36 cellular contexts compared by ENCODE assay signal in genomic region chr11:28677719-28678118, GRCh38.
"Had no signal": no experiment of that assay in that cellular context is flagged by ENCODE, and none has a peak within 500 bp of the region (broad histone marks: within the 10 kb centered on the region; RNA-seq: fewer than 3 reads in every experiment).

No MANE protein-coding gene starts in this region.

- H3K9me3 ChIP-seq: MG63 had no signal

- H3K4me3 ChIP-seq: MG63 had no signal

- DNase-seq: MG63, MM.1S, MV-4-11, NCI-H1048, NCI-H1092, NCI-H1092 treated with DMSO at 0.1 percent for 48 hours, NCI-H1105, NCI-H1105 treated with DMSO at 0.1 percent for 48 hours, NCI-H1417, NCI-H1417 treated with DMSO at 0.1 percent for 48 hours, NCI-H1436, NCI-H1436 treated with DMSO at 0.1 percent for 48 hours, NCI-H146, NCI-H1694, NCI-H1694 treated with DMSO at 0.1 percent for 48 hours, NCI-H187, NCI-H187 treated with DMSO at 0.1 percent for 48 hours, NCI-H1930, NCI-H2029, NCI-H2029 treated with DMSO at 0.1 percent for 48 hours, NCI-H2081, NCI-H2081 treated with DMSO at 0.1 percent for 48 hours, NCI-H2107, NCI-H2171, NCI-H2171 treated with DMSO at 0.1 percent for 48 hours, NCI-H2227 treated with DMSO at 0.1 percent for 48 hours, NCI-H226, NCI-H345, NCI-H446, NCI-H446 treated with DMSO at 0.1 percent for 48 hours, NCI-H510A, NCI-H510A treated with DMSO at 0.1 percent for 48 hours, NCI-H524, NCI-H524 treated with DMSO at 0.1 percent for 48 hours, NCI-H526, NCI-H526 treated with DMSO at 0.1 percent for 48 hours had no signal

- H3K27me3 ChIP-seq: MG63 had no signal

- H3K36me3 ChIP-seq: MG63 had no signal
